In the genomic region with DNA sequence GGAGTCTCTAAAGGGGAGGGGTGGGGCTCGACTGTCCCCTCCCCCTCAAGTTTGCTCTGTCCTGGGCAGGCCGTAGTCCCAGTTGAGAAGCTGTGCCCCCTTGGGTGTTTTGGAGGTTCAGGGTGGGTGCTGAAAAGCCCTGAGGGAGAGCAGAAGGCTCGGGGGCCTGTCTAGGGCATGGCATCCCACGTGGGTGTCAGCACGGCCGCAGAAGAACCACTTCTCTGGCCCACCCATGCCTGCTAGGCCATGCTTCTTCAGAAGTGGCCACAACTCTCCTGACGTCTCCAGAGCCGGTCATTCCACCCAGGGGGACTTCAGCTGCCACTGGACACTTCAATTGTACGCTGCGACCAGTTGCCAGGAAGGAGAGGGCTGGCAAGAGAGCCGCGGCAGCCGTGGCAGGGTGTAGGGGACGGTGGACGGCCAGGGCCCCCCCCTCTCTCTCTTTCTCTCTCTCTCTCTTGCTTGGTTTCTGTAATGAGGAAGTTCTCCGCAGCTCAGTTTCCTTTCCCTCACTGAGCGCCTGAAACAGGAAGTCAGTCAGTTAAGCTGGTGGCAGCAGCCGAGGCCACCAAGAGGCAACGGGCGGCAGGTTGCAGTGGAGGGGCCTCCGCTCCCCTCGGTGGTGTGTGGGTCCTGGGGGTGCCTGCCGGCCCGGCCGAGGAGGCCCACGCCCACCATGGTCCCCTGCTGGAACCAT, we compare ENCODE assay signal across 1 cellular context.
TF ChIP-seq lines count a peak whose summit lies in the region.

A gene (plus strand): TSS at position 546 of the 703 bp plus-strand sequence. CDS start 137 bp downstream, at position 683.

TF ChIP-seq in HepG2, 621 proteins besides CTCF, POLR2A, EP300 and RAD21 (continued from another document and continues in another):
- TF ChIP-seq, protein P1, sequence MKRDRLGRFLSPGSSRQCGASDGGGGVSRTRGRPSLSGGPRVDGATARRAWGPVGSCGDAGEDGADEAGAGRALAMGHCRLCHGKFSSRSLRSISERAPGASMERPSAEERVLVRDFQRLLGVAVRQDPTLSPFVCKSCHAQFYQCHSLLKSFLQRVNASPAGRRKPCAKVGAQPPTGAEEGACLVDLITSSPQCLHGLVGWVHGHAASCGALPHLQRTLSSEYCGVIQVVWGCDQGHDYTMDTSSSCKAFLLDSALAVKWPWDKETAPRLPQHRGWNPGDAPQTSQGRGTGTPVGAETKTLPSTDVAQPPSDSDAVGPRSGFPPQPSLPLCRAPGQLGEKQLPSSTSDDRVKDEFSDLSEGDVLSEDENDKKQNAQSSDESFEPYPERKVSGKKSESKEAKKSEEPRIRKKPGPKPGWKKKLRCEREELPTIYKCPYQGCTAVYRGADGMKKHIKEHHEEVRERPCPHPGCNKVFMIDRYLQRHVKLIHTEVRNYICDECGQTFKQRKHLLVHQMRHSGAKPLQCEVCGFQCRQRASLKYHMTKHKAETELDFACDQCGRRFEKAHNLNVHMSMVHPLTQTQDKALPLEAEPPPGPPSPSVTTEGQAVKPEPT (CRISPR knock-in tag; IDR thresholded peaks at IDR 0.05; ENCODE audit: low read depth) = no peak
- no peak for TF ChIP-seq NFE2L2 (IDR thresholded peaks at IDR 0.05; ENCODE audit: low read length)
- TF ChIP-seq ZNF160 (CRISPR knock-in tag; IDR thresholded peaks at IDR 0.05) = 0 out of 2 replicates have a peak, but pooled peaks have one; percentile 7
- no peak for TF ChIP-seq NFE2L1 (CRISPR knock-in tag; IDR thresholded peaks at IDR 0.05; ENCODE audit: borderline replicate concordance)
- TF ChIP-seq ZNF501 (CRISPR knock-in tag; IDR thresholded peaks at IDR 0.05) = peak; percentile 86; the same call in 1 of the 2 replicates
- TF ChIP-seq, protein P2, sequence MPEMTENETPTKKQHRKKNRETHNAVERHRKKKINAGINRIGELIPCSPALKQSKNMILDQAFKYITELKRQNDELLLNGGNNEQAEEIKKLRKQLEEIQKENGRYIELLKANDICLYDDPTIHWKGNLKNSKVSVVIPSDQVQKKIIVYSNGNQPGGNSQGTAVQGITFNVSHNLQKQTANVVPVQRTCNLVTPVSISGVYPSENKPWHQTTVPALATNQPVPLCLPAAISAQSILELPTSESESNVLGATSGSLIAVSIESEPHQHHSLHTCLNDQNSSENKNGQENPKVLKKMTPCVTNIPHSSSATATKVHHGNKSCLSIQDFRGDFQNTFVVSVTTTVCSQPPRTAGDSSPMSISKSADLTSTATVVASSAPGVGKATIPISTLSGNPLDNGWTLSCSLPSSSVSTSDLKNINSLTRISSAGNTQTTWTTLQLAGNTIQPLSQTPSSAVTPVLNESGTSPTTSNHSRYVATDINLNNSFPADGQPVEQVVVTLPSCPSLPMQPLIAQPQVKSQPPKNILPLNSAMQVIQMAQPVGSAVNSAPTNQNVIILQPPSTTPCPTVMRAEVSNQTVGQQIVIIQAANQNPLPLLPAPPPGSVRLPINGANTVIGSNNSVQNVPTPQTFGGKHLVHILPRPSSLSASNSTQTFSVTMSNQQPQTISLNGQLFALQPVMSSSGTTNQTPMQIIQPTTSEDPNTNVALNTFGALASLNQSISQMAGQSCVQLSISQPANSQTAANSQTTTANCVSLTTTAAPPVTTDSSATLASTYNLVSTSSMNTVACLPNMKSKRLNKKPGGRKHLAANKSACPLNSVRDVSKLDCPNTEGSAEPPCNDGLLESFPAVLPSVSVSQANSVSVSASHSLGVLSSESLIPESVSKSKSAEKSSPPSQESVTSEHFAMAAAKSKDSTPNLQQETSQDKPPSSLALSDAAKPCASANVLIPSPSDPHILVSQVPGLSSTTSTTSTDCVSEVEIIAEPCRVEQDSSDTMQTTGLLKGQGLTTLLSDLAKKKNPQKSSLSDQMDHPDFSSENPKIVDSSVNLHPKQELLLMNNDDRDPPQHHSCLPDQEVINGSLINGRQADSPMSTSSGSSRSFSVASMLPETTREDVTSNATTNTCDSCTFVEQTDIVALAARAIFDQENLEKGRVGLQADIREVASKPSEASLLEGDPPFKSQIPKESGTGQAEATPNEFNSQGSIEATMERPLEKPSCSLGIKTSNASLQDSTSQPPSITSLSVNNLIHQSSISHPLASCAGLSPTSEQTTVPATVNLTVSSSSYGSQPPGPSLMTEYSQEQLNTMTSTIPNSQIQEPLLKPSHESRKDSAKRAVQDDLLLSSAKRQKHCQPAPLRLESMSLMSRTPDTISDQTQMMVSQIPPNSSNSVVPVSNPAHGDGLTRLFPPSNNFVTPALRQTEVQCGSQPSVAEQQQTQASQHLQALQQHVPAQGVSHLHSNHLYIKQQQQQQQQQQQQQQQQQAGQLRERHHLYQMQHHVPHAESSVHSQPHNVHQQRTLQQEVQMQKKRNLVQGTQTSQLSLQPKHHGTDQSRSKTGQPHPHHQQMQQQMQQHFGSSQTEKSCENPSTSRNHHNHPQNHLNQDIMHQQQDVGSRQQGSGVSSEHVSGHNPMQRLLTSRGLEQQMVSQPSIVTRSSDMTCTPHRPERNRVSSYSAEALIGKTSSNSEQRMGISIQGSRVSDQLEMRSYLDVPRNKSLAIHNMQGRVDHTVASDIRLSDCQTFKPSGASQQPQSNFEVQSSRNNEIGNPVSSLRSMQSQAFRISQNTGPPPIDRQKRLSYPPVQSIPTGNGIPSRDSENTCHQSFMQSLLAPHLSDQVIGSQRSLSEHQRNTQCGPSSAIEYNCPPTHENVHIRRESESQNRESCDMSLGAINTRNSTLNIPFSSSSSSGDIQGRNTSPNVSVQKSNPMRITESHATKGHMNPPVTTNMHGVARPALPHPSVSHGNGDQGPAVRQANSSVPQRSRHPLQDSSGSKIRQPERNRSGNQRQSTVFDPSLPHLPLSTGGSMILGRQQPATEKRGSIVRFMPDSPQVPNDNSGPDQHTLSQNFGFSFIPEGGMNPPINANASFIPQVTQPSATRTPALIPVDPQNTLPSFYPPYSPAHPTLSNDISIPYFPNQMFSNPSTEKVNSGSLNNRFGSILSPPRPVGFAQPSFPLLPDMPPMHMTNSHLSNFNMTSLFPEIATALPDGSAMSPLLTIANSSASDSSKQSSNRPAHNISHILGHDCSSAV (CRISPR knock-in tag; IDR thresholded peaks at IDR 0.05; ENCODE audit: borderline replicate concordance) = no peak
- TF ChIP-seq, protein P3, sequence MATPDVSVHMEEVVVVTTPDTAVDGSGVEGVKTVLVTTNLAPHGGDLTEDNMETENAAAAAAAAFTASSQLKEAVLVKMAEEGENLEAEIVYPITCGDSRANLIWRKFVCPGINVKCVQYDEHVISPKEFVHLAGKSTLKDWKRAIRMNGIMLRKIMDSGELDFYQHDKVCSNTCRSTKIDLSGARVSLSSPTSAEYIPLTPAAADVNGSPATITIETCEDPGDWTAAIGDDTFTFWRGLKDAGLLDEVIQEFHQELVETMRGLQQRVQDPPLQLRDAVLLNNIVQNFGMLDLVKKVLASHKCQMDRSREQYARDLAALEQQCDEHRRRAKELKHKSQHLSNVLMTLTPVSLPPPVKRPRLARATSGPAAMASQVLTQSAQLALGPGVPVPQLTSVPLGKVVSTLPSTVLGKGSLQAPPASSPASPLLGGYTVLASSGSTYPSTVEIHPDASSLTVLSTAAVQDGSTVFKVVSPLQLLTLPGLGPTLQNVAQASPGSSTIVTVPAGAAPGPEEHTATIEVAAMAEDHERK (CRISPR knock-in tag; IDR thresholded peaks at IDR 0.05; ENCODE audit: low read depth) = no peak
- peak; percentile 81 for TF ChIP-seq YEATS4 (CRISPR knock-in tag; IDR thresholded peaks at IDR 0.05; ENCODE audit: borderline replicate concordance)
- TF ChIP-seq KDM5B (CRISPR knock-in tag; IDR thresholded peaks at IDR 0.05; ENCODE audit: borderline replicate concordance) = peak; percentile 17; the same call in 1 of the 2 replicates
- TF ChIP-seq ZNF383 (CRISPR knock-in tag; IDR thresholded peaks at IDR 0.05; ENCODE audit: borderline replicate concordance) = no peak
- TF ChIP-seq, protein P4, sequence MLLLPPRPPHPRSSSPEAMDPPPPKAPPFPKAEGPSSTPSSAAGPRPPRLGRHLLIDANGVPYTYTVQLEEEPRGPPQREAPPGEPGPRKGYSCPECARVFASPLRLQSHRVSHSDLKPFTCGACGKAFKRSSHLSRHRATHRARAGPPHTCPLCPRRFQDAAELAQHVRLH (CRISPR knock-in tag; IDR thresholded peaks at IDR 0.05; ENCODE audit: borderline replicate concordance, low read depth) = peak; percentile 60; the same call in 1 of the 2 replicates
- TF ChIP-seq ZNF747 (CRISPR knock-in tag; IDR thresholded peaks at IDR 0.05; ENCODE audit: borderline replicate concordance) = no peak
- no peak for TF ChIP-seq SCMH1 (CRISPR knock-in tag; IDR thresholded peaks at IDR 0.05; ENCODE audit: borderline replicate concordance)
- no peak for TF ChIP-seq PRMT3 (CRISPR knock-in tag; IDR thresholded peaks at IDR 0.05; ENCODE audit: borderline replicate concordance, low read depth)
- peak; percentile 69 for TF ChIP-seq ZNF263 (CRISPR knock-in tag; IDR thresholded peaks at IDR 0.05)
- TF ChIP-seq, protein P5, sequence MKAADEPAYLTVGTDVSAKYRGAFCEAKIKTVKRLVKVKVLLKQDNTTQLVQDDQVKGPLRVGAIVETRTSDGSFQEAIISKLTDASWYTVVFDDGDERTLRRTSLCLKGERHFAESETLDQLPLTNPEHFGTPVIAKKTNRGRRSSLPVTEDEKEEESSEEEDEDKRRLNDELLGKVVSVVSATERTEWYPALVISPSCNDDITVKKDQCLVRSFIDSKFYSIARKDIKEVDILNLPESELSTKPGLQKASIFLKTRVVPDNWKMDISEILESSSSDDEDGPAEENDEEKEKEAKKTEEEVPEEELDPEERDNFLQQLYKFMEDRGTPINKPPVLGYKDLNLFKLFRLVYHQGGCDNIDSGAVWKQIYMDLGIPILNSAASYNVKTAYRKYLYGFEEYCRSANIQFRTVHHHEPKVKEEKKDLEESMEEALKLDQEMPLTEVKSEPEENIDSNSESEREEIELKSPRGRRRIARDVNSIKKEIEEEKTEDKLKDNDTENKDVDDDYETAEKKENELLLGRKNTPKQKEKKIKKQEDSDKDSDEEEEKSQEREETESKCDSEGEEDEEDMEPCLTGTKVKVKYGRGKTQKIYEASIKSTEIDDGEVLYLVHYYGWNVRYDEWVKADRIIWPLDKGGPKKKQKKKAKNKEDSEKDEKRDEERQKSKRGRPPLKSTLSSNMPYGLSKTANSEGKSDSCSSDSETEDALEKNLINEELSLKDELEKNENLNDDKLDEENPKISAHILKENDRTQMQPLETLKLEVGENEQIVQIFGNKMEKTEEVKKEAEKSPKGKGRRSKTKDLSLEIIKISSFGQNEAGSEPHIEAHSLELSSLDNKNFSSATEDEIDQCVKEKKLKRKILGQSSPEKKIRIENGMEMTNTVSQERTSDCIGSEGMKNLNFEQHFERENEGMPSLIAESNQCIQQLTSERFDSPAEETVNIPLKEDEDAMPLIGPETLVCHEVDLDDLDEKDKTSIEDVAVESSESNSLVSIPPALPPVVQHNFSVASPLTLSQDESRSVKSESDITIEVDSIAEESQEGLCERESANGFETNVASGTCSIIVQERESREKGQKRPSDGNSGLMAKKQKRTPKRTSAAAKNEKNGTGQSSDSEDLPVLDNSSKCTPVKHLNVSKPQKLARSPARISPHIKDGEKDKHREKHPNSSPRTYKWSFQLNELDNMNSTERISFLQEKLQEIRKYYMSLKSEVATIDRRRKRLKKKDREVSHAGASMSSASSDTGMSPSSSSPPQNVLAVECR (CRISPR knock-in tag; IDR thresholded peaks at IDR 0.05; ENCODE audit: borderline replicate concordance) = peak; percentile 85; the same call in 1 of the 2 replicates
- no peak; the same call in 1 of the 2 replicates for TF ChIP-seq SPEN (CRISPR knock-in tag; IDR thresholded peaks at IDR 0.05; ENCODE audit: low read depth)
- no peak for TF ChIP-seq ZNF24 (IDR thresholded peaks at IDR 0.05)
- TF ChIP-seq ZNF235 (CRISPR knock-in tag; IDR thresholded peaks at IDR 0.05; ENCODE audit: borderline replicate concordance) = no peak
- no peak for TF ChIP-seq HDAC6 (IDR thresholded peaks at IDR 0.05; ENCODE audit: low read depth, low read length)
- TF ChIP-seq TSC22D2 (CRISPR knock-in tag; IDR thresholded peaks at IDR 0.05; ENCODE audit: borderline replicate concordance) = peak; percentile 89; the same call in 1 of the 2 replicates
- TF ChIP-seq IKZF4 (CRISPR knock-in tag; IDR thresholded peaks at IDR 0.05; ENCODE audit: borderline replicate concordance, low read depth, not compliant biosample characterization) = peak; percentile 73
- no peak for TF ChIP-seq ZMYM2 (CRISPR knock-in tag; IDR thresholded peaks at IDR 0.05)
- TF ChIP-seq, protein P6, sequence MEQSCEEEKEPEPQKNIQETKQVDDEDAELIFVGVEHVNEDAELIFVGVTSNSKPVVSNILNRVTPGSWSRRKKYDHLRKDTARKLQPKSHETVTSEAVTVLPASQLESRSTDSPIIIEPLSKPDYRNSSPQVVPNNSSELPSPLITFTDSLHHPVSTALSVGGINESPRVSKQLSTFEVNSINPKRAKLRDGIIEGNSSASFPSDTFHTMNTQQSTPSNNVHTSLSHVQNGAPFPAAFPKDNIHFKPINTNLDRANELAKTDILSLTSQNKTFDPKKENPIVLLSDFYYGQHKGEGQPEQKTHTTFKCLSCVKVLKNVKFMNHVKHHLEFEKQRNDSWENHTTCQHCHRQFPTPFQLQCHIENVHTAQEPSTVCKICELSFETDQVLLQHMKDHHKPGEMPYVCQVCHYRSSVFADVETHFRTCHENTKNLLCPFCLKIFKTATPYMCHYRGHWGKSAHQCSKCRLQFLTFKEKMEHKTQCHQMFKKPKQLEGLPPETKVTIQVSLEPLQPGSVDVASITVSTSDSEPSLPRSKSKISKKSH (CRISPR knock-in tag; IDR thresholded peaks at IDR 0.05; ENCODE audit: borderline replicate concordance) = 0 out of 2 replicates have a peak, but pooled peaks have one; percentile 11
- TF ChIP-seq, protein P7, sequence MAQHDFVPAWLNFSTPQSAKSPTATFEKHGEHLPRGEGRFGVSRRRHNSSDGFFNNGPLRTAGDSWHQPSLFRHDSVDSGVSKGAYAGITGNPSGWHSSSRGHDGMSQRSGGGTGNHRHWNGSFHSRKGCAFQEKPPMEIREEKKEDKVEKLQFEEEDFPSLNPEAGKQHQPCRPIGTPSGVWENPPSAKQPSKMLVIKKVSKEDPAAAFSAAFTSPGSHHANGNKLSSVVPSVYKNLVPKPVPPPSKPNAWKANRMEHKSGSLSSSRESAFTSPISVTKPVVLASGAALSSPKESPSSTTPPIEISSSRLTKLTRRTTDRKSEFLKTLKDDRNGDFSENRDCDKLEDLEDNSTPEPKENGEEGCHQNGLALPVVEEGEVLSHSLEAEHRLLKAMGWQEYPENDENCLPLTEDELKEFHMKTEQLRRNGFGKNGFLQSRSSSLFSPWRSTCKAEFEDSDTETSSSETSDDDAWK (CRISPR knock-in tag; IDR thresholded peaks at IDR 0.05) = no peak
- TF ChIP-seq ZNF136 (CRISPR knock-in tag; IDR thresholded peaks at IDR 0.05; ENCODE audit: low read depth) = no peak
- TF ChIP-seq ZNF788 (CRISPR knock-in tag; IDR thresholded peaks at IDR 0.05; ENCODE audit: borderline replicate concordance) = peak; percentile 23; the same call in 1 of the 2 replicates
- TF ChIP-seq, protein P8, sequence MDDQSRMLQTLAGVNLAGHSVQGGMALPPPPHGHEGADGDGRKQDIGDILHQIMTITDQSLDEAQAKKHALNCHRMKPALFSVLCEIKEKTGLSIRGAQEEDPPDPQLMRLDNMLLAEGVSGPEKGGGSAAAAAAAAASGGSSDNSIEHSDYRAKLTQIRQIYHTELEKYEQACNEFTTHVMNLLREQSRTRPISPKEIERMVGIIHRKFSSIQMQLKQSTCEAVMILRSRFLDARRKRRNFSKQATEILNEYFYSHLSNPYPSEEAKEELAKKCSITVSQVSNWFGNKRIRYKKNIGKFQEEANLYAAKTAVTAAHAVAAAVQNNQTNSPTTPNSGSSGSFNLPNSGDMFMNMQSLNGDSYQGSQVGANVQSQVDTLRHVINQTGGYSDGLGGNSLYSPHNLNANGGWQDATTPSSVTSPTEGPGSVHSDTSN (CRISPR knock-in tag; IDR thresholded peaks at IDR 0.05; ENCODE audit: borderline replicate concordance) = no peak
- TF ChIP-seq ZBTB8A (CRISPR knock-in tag; IDR thresholded peaks at IDR 0.05; ENCODE audit: borderline replicate concordance, low read depth) = no peak
- TF ChIP-seq TCF7L2 (IDR thresholded peaks at IDR 0.05; ENCODE audit: low read depth, low read length) = no peak
- TF ChIP-seq ADNP (CRISPR knock-in tag; IDR thresholded peaks at IDR 0.05) = no peak
- TF ChIP-seq TBX2 (CRISPR knock-in tag; IDR thresholded peaks at IDR 0.05; ENCODE audit: borderline replicate concordance) = no peak; the same call in none of the 2 replicates
